ENCODE assay signal across 8 cellular contexts in the genomic region with DNA sequence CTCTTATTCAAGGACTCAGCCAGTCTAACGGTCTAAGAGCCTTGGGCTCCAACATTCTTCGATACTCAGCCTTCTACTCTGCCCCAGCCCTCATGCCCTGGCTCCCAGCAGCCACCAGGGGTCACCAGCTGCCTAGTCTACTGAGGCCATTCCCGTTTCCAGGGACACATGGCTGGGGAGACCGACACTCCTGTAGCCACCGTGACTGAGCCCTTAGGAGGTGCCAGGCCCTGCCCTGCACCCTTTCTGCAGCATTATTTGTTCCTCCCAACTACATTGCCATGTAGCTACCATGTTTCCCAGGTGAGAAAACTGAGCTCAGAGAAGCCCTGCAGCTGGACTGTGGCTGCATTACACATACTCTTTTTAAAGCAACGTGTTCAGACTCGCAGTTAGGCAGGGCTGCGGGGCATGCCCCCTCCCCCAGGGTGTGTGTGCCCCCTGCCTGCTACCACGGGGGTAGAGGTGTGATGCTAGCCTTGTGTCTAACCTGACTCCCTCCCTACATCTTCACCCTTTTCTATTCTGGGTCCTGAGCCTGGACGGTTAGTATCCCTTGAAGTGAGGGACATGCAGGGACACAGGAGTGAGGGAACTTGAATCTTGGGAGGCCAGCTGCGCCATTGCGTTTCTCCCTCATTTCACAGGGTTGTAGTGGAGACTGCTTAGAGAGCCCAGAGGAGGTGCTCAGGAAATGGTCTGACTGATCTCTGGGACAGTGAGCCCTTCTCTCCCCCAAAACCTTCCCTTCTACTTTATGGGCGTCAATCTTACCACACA. TPM values are rescaled to one million over a fixed set of nuclear protein-coding genes. Genes with fewer than 3 reads are reported as not detected.
DNase-seq lines count a peak whose midpoint lies in the region; ATAC-seq and TF ChIP-seq lines count a peak whose summit lies in the region.

No MANE protein-coding gene starts in this region.

- no peaks in the 10 kb centered on the region for H3K9me3 ChIP-seq in SJCRH30 (replicated peaks)
- H3K9me3 ChIP-seq in adipocyte (ENCODE audit: control insufficient read depth, low read length), result no peaks in the 10 kb centered on the region

- DNase-seq in GM04504 (ENCODE audit: low read depth) (peak; percentile 59), MV-4-11 (lab: John Stamatoyannopoulos, UW) (peak; percentile 60), SJCRH30 (peak; percentile 71 to 88), adipocyte (ENCODE audit: low read depth) (peak; percentile 90), cardiac septum (ENCODE audit: low spot score) (peak; percentile 94), progenitor cell of endocrine pancreas (ENCODE audit: low spot score, unreplicated experiment) (peak; percentile 73), cortex of kidney (lab: John Stamatoyannopoulos, UW) (no peak)

- no peak overlapping the region for H3K4me3 Mint-ChIP-seq in progenitor cell of endocrine pancreas (ENCODE audit: low read depth)

- ATAC-seq in GM18867 (IDR thresholded peaks at IDR 0.05; ENCODE audit: unreplicated experiment), result no peak

- H3K9me3 Mint-ChIP-seq in progenitor cell of endocrine pancreas (ENCODE audit: low read depth), result no peaks in the 10 kb centered on the region

- H3K4me3 ChIP-seq in SJCRH30 (no peak overlapping the region), adipocyte (ENCODE audit: low read length) (no peak overlapping the region)

- H3K36me3 ChIP-seq in SJCRH30, result no peaks in the 10 kb centered on the region
- no peaks in the 10 kb centered on the region for H3K36me3 ChIP-seq in adipocyte (ENCODE audit: control insufficient read depth, insufficient read depth, low read length, severe bottlenecking)

- no peak overlapping the region for H3K27ac ChIP-seq in SJCRH30

- no peaks in the 10 kb centered on the region for H3K27me3 Mint-ChIP-seq in progenitor cell of endocrine pancreas

- peaks cover 2% of the 10 kb centered on the region for H3K4me1 Mint-ChIP-seq in progenitor cell of endocrine pancreas (ENCODE audit: low read depth)

- H3K27ac Mint-ChIP-seq in progenitor cell of endocrine pancreas, result peak overlapping the region; percentile 23

- peaks cover 14% of the 10 kb centered on the region for H3K4me1 ChIP-seq in SJCRH30
- H3K4me1 ChIP-seq in adipocyte (ENCODE audit: control insufficient read depth, insufficient read depth, low read length), result peaks cover 16% of the 10 kb centered on the region

- H3K36me3 Mint-ChIP-seq in progenitor cell of endocrine pancreas (ENCODE audit: insufficient read depth), result peaks cover 3% of the 10 kb centered on the region

- intact Hi-C loops in cardiac septum (cut with DNase I), result loop anchor here (1.0 to 5.0 kb wide), 5 partner anchors 15 to 461 kb away; partner anchors contain the start of gene FCHSD2

- peak; percentile 98 for TF ChIP-seq CTCF in progenitor cell of endocrine pancreas (IDR thresholded peaks at IDR 0.05; ENCODE audit: unreplicated experiment)

- no peaks in the 10 kb centered on the region for H3K27me3 ChIP-seq in SJCRH30
- no peaks in the 10 kb centered on the region for H3K27me3 ChIP-seq in adipocyte (replicated peaks; ENCODE audit: control insufficient read depth, insufficient read depth, low read length)

- H3K9ac ChIP-seq in adipocyte (ENCODE audit: low read length), result peak overlapping the region; percentile 9

RNA-seq across cellular contexts. Expression of gene ATG16L2, which starts 17.5 kb away (rescaled TPM):
- 2.9 and 6.8 TPM in 2 replicates for total RNA-seq in SJCRH30 (2014; rRNA removed; shearing (Covaris generic))
- total RNA-seq in cardiac septum (21.4 TPM), progenitor cell of endocrine pancreas (43.8 and 43.9 TPM in 2 replicates)

RNA-seq across cellular contexts. Expression of gene STARD10, which starts 37.9 kb away (rescaled TPM):
- total RNA-seq in SJCRH30 (2014; rRNA removed; shearing (Covaris generic)), result 6.0 and 10.3 TPM in 2 replicates
- total RNA-seq in cardiac septum (45.2 TPM), progenitor cell of endocrine pancreas (212 and 220 TPM in 2 replicates)
